ENCODE assay signal across 1 cellular context in the genomic region with DNA sequence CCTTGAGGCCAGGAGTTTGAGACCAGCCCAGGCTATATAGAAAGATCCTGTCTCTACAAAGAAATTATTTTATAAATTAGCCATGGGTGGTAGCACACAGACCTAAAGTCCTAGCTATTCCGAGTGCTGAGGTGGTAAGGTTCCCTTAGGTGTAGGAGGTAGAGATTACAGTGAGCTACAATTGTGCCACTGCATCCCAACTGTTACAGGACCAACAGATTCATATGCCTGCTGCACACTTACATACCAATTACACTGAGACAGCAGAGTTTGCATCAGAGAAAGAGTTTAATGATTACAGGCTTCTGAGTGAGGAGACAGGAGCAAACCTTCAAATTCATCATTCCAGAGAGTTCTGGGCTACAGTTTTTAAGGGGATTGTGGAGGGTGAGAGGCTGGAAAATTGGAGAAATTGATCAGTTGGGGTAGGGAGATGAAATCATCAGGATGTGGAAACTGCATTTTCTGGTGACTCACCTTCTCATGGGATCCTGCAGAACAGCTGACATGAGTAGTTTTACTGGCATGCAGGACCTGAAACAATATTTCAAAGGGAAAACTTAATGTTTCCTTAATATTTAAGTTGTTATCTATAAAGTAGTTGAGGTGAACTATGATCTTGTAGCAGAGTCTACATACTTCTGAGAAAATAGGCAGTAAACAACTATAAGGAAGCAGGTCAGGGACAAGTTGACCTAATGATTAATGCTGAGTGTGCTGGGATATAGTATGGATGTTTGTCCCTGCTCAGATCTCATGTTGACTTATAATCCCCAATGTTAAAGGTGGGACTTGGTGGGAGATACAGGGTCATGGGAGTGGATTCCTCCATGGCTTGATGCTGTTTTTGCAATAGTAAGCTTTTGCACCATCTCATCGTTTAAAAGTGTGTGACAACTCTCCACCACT.
TF ChIP-seq lines count a peak whose summit lies in the region.

No MANE protein-coding gene starts in this region.

TF ChIP-seq in IMR-90, 13 proteins besides CTCF, POLR2A, EP300 and RAD21:
- TF ChIP-seq CEBPB (IDR thresholded peaks at IDR 0.05; ENCODE audit: low read depth, low read length) = peak; percentile 73
- TF ChIP-seq MXI1 (IDR thresholded peaks at IDR 0.05; ENCODE audit: borderline replicate concordance, low read depth, low read length) = no peak
- TF ChIP-seq CHD1 (IDR thresholded peaks at IDR 0.05; ENCODE audit: low read depth, low read length) = no peak
- TF ChIP-seq MAFK (IDR thresholded peaks at IDR 0.05; ENCODE audit: low read depth, low read length) = peak; percentile 66
- no peak for TF ChIP-seq RCOR1 (IDR thresholded peaks at IDR 0.05; ENCODE audit: insufficient replicate concordance, low read length)
- no peak for TF ChIP-seq NFE2L2 (IDR thresholded peaks at IDR 0.05; ENCODE audit: low read depth, low read length)
- TF ChIP-seq SMC3 (IDR thresholded peaks at IDR 0.05; ENCODE audit: low read depth, low read length) = no peak
- peak; percentile 17; the same call in 1 of the 2 replicates for TF ChIP-seq BHLHE40 (IDR thresholded peaks at IDR 0.05; ENCODE audit: low read depth, low read length)
- no peak for TF ChIP-seq RFX5 (IDR thresholded peaks at IDR 0.05; ENCODE audit: low read depth, low read length)
- TF ChIP-seq FOS (IDR thresholded peaks at IDR 0.05; ENCODE audit: low read depth, low read length) = peak; percentile 94
